13 cellular contexts compared by ENCODE assay signal in the genomic region with DNA sequence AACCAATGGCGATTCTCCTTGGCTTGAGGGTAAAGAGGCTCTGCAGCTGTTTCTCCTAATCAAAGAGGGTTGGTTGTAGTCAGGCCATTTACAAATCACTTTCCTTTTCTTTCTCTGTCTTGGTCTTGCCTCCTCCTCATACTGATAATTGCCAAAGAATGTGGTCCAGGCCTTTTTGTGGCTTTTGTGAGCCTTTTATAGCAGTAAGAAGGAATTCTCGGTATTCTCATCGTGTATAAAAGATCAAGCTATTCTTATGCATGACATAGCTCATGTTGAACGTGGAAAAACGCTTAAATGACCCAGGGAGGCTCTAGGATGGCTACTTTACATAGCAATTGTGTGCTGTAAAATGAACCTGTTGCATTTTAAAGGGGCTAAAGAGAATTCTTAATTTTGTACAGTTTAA.
DNase-seq lines count a peak whose midpoint lies in the region; ATAC-seq, FAIRE-seq and TF ChIP-seq lines count a peak whose summit lies in the region.
"Had no signal": no experiment of that assay in that cellular context is flagged by ENCODE, and none has a peak within 500 bp of the region (broad histone marks: within the 10 kb centered on the region; RNA-seq: fewer than 3 reads in every experiment).

No MANE protein-coding gene starts in this region.

- no peaks in the 10 kb centered on the region for H3K9me3 Mint-ChIP-seq in mesothelial cell of epicardium

- no peaks in the 10 kb centered on the region for H3K27me3 ChIP-seq in brain microvascular endothelial cell (replicated peaks)
- no peaks in the 10 kb centered on the region for H3K27me3 ChIP-seq in ovary
- H3K27me3 ChIP-seq: esophagus squamous epithelium had no signal

- H3K27me3 Mint-ChIP-seq in mesothelial cell of epicardium (ENCODE audit: low read depth) = no peaks in the 10 kb centered on the region

- no peak overlapping the region for H3K4me3 Mint-ChIP-seq in mesothelial cell of epicardium

- peak overlapping the region; percentile 86 for H3K27ac Mint-ChIP-seq in mesothelial cell of epicardium

- TF ChIP-seq CTCF in AG09319 (IDR thresholded peaks at IDR 0.05; ENCODE audit: low read depth, low read length) (no peak), brain microvascular endothelial cell (IDR thresholded peaks at IDR 0.05; ENCODE audit: low read depth, low read length, missing control alignments) (no peak), mesothelial cell of epicardium (IDR thresholded peaks at IDR 0.05; ENCODE audit: unreplicated experiment) (no peak), ovary (IDR thresholded peaks at IDR 0.05) (no peak)

- H3K4me1 ChIP-seq in ovary (ENCODE audit: insufficient read depth) = no peaks in the 10 kb centered on the region
- H3K4me1 ChIP-seq: esophagus squamous epithelium had no signal

- intact Hi-C loops in ovary (cut with DNase I) = no loop called here

- TF ChIP-seq POLR2A in ovary (IDR thresholded peaks at IDR 0.05) = no peak

- no peak for FAIRE-seq in HTR-8/SVneo (lab: Jason Lieb, UNC)

- DNase-seq in AG09319 (ENCODE audit: extremely low read depth, low read depth) (peak; percentile 4), HTR-8/SVneo (ENCODE audit: insufficient read length, low spot score) (peak; percentile 59), brain microvascular endothelial cell (peak; percentile 87), mesothelial cell of epicardium (ENCODE audit: low spot score in 2 of 2, unreplicated experiment in 2 of 2) (no peak), ovary (no peak), HT-29 (ENCODE audit: low spot score) (no peak)
- DNase-seq in stimulated activated CD4-positive, alpha-beta T cell treated with anti-CD3 and anti-CD28 coated beads, Interleukin-2, amount 100 ng/mL, for 48 hours = no peak
- DNase-seq: activated CD4-positive, alpha-beta T cell treated with anti-CD3 and anti-CD28 coated beads for 4 hours; esophagus squamous epithelium; NCI-H1105; stimulated activated CD4-positive, alpha-beta T cell treated with anti-CD3 and anti-CD28 coated beads, Interleukin-1b, Interleukin-23, amount 100 ng/mL, for 48 hours had no signal

- TF ChIP-seq EP300 in ovary (IDR thresholded peaks at IDR 0.05) = no peak

- in situ Hi-C loops in brain microvascular endothelial cell (cut with HindIII; ENCODE audit: low pct_ligation_motif_present, low sequenced_read_pairs) = no loop called here

- H3K36me3 Mint-ChIP-seq in mesothelial cell of epicardium = no peaks in the 10 kb centered on the region

- 9 to 14% (median 12%) methylated on average over 5 of the region's 5 CpGs for WGBS in ovary, 3 donors

- no peak for ATAC-seq in HG02970 (IDR thresholded peaks at IDR 0.05; ENCODE audit: low FRiP score, unreplicated experiment)

- H3K36me3 ChIP-seq in brain microvascular endothelial cell (replicated peaks) (no peaks in the 10 kb centered on the region), ovary (no peaks in the 10 kb centered on the region)
- H3K36me3 ChIP-seq: esophagus squamous epithelium had no signal

- peaks cover 17% of the 10 kb centered on the region for H3K4me1 Mint-ChIP-seq in mesothelial cell of epicardium

- H3K9me3 ChIP-seq in ovary = no peaks in the 10 kb centered on the region
- H3K9me3 ChIP-seq: esophagus squamous epithelium had no signal

- H3K4me3 ChIP-seq in brain microvascular endothelial cell (ENCODE audit: low read depth, low read length) = no peak overlapping the region
- no peak overlapping the region for H3K4me3 ChIP-seq in ovary
- H3K4me3 ChIP-seq: esophagus squamous epithelium, PC-9 had no signal

- H3K27ac ChIP-seq in brain microvascular endothelial cell = peak overlapping the region; percentile 80
- H3K27ac ChIP-seq in ovary = no peak overlapping the region
- H3K27ac ChIP-seq: esophagus squamous epithelium, PC-9 had no signal

Comparison
In these comparisons a context has a peak if more than half of its experiments do, and no peak if none do; other contexts are left out.
1. DNase-seq: peak in AG09319 (single experiment), HTR-8/SVneo (single experiment) and brain microvascular endothelial cell (single experiment); none in mesothelial cell of epicardium (0 of 2), stimulated activated CD4-positive, alpha-beta T cell treated with anti-CD3 and anti-CD28 coated beads, Interleukin-2, amount 100 ng/mL, for 48 hours (0 of 2), ovary (0 of 5) and HT-29 (single experiment).